In genomic region chr5:80210014-80210413, GRCh38 we compare ENCODE assay signal across 21 cellular contexts. TPM values are rescaled to one million over a fixed set of nuclear protein-coding genes. Genes with fewer than 3 reads are reported as not detected.
DNase-seq lines count a peak whose midpoint lies in the region; ATAC-seq and TF ChIP-seq lines count a peak whose summit lies in the region.
"Had no signal": no experiment of that assay in that cellular context is flagged by ENCODE, and none has a peak within 500 bp of the region (broad histone marks: within the 10 kb centered on the region; RNA-seq: fewer than 3 reads in every experiment).

No MANE protein-coding gene starts in this region.

- ATAC-seq in activated naive CD4-positive, alpha-beta T cell treated with anti-CD3 and anti-CD28 coated beads, Interleukin-2, amount 50 U/mL, for 72 hours: no peak
- ATAC-seq: stimulated activated naive B cell treated with anti-CD40 and anti-IgM and Interleukin-4, amounts not matched to agents 10 μg/mL and 1 μg/mL and 100 μg/mL, for 72 hours had no signal

- H3K4me1 Mint-ChIP-seq in activated naive CD4-positive, alpha-beta T cell treated with anti-CD3 and anti-CD28 coated beads for 36 hours (ENCODE audit: low read depth): peaks cover 97% of the 10 kb centered on the region
- H3K4me1 Mint-ChIP-seq in nephron progenitor cell: peaks cover 42% of the 10 kb centered on the region

- H3K36me3 Mint-ChIP-seq in activated naive CD4-positive, alpha-beta T cell treated with anti-CD3 and anti-CD28 coated beads for 36 hours (ENCODE audit: low read depth): peaks cover under 1% of the 10 kb centered on the region
- peaks cover 0 to 2% of the 10 kb centered on the region in 2 donors for H3K36me3 Mint-ChIP-seq in activated naive CD4-positive, alpha-beta T cell treated with anti-CD3 and anti-CD28 coated beads, Interleukin-2, amount 50 U/mL, for 72 hours
- H3K36me3 Mint-ChIP-seq in nephron progenitor cell (ENCODE audit: low read depth): peaks cover 43% of the 10 kb centered on the region

- CTCF ChIA-PET in activated naive CD4-positive, alpha-beta T cell treated with anti-CD3 and anti-CD28 coated beads for 36 hours (lab: Charles Lee): interaction anchor here (1.1 to 1.6 kb wide), 4 partner anchors 9 to 118 kb away, joined by 3 to 8 read pairs (median 4); no protein-coding TSS in a partner anchor
- CTCF ChIA-PET in RWPE1 (lab: Yijun Ruan, JAX): interaction anchor here (0.6 kb wide), 2 partner anchors 34 to 353 kb away, joined by 3 to 6 read pairs; no protein-coding TSS in a partner anchor

- H3K4me1 ChIP-seq in Peyer's patch: peaks cover 0 to 14% (median 0%) of the 10 kb centered on the region in 4 donors

- no peak for TF ChIP-seq CTCF in nephron progenitor cell (IDR thresholded peaks at IDR 0.05)
- TF ChIP-seq CTCF in RWPE1 (conservative IDR thresholded peaks at IDR 0.05; ENCODE audit: low read depth): no peak
- TF ChIP-seq CTCF in Peyer's patch (IDR thresholded peaks at IDR 0.05): no peak

- H3K27me3 ChIP-seq in Peyer's patch: no peaks in the 10 kb centered on the region
- H3K27me3 ChIP-seq: colonic mucosa, tibial nerve had no signal

- DNase-seq in activated naive CD4-positive, alpha-beta T cell treated with anti-CD3 and anti-CD28 coated beads for 36 hours: peak; percentile 52
- no peak for DNase-seq in activated naive CD4-positive, alpha-beta T cell treated with Interleukin-2 at 50 U/mL for 16 hours
- DNase-seq in Jurkat, Clone E6-1 (ENCODE audit: low read depth, low spot score): no peak
- DNase-seq in activated naive CD4-positive, alpha-beta T cell treated with anti-CD3 and anti-CD28 coated beads, Interleukin-2, amount 50 U/mL, for 72 hours (ENCODE audit: low spot score in 2 of 2): no peak
- no peak for DNase-seq in nephron progenitor cell
- no peak for DNase-seq in islet precursor cell
- DNase-seq in RWPE1 (ENCODE audit: low spot score): no peak
- no peak for DNase-seq in Peyer's patch
- DNase-seq: ACHN; C1 segment of cervical spinal cord; colonic mucosa; H7; NCI-H187; NCI-H226; NCI-H774; PC-9; stimulated activated CD4-positive, alpha-beta T cell treated with anti-CD3 and anti-CD28 coated beads, Interleukin-1b, Interleukin-23, amount 100 ng/mL, for 48 hours; stimulated activated naive B cell treated with anti-CD40 and anti-IgM and Interleukin-4, amounts not matched to agents 10 μg/mL and 1 μg/mL and 100 μg/mL, for 72 hours had no signal

- H3K4me3 Mint-ChIP-seq in activated naive CD4-positive, alpha-beta T cell treated with anti-CD3 and anti-CD28 coated beads for 36 hours: peak overlapping the region; percentile 53
- H3K4me3 Mint-ChIP-seq in nephron progenitor cell: no peak overlapping the region
- H3K4me3 Mint-ChIP-seq: stimulated activated naive B cell treated with anti-CD40 and anti-IgM and Interleukin-4, amounts not matched to agents 10 μg/mL and 1 μg/mL and 100 μg/mL, for 72 hours had no signal

- peak overlapping the region; percentile 42 for H3K4me3 ChIP-seq in Jurkat, Clone E6-1 (ENCODE audit: low read length)
- no peak overlapping the region for H3K4me3 ChIP-seq in Peyer's patch
- H3K4me3 ChIP-seq: colonic mucosa, PC-9, prostate gland, tibial nerve had no signal

- no peaks in the 10 kb centered on the region for H3K27me3 Mint-ChIP-seq in activated naive CD4-positive, alpha-beta T cell treated with anti-CD3 and anti-CD28 coated beads for 36 hours (ENCODE audit: low read depth)
- peaks cover 3% of the 10 kb centered on the region for H3K27me3 Mint-ChIP-seq in nephron progenitor cell (ENCODE audit: low read depth, poor library complexity)
- H3K27me3 Mint-ChIP-seq: stimulated activated naive B cell treated with anti-CD40 and anti-IgM and Interleukin-4, amounts not matched to agents 10 μg/mL and 1 μg/mL and 100 μg/mL, for 72 hours had no signal

- no peak for TF ChIP-seq POLR2A in Peyer's patch (IDR thresholded peaks at IDR 0.05)

- no peaks in the 10 kb centered on the region for H3K9me3 ChIP-seq in Peyer's patch
- H3K9me3 ChIP-seq: colonic mucosa, prostate gland, tibial nerve had no signal

- H3K27ac Mint-ChIP-seq in activated naive CD4-positive, alpha-beta T cell treated with anti-CD3 and anti-CD28 coated beads for 36 hours: peak overlapping the region; percentile 80
- H3K27ac Mint-ChIP-seq in activated naive CD4-positive, alpha-beta T cell treated with anti-CD3 and anti-CD28 coated beads, Interleukin-2, amount 50 U/mL, for 72 hours: peak overlapping the region; percentile 48 to 60
- H3K27ac Mint-ChIP-seq in nephron progenitor cell: peak overlapping the region; percentile 87
- H3K27ac Mint-ChIP-seq: stimulated activated naive B cell treated with anti-CD40 and anti-IgM and Interleukin-4, amounts not matched to agents 10 μg/mL and 1 μg/mL and 100 μg/mL, for 72 hours had no signal

- no peaks in the 10 kb centered on the region for H3K36me3 ChIP-seq in Peyer's patch
- H3K36me3 ChIP-seq: colonic mucosa, prostate gland, tibial nerve had no signal

- POLR2A ChIA-PET in RWPE1 (lab: Yijun Ruan, JAX; ENCODE audit: low non-redundant PET): no interaction called here

- intact Hi-C loops in activated naive CD4-positive, alpha-beta T cell treated with anti-CD3 and anti-CD28 coated beads for 36 hours (cut with micrococcal nuclease): loop anchor here (1.0 kb wide), 1 partner anchor 8 kb away; no protein-coding TSS in a partner anchor

- H3K27ac ChIP-seq in RWPE1 (no peak overlapping the region), Peyer's patch (no peak overlapping the region)
- H3K27ac ChIP-seq: colonic mucosa, KMS-11, PC-9, prostate gland had no signal

- no peaks in the 10 kb centered on the region for H3K9me3 Mint-ChIP-seq in activated naive CD4-positive, alpha-beta T cell treated with anti-CD3 and anti-CD28 coated beads for 36 hours
- no peaks in the 10 kb centered on the region for H3K9me3 Mint-ChIP-seq in activated naive CD4-positive, alpha-beta T cell treated with anti-CD3 and anti-CD28 coated beads, Interleukin-2, amount 50 U/mL, for 72 hours
- H3K9me3 Mint-ChIP-seq in nephron progenitor cell: peaks cover 5% of the 10 kb centered on the region

RNA-seq across cellular contexts. Expression of gene SERINC5, which starts 45.8 kb away (rescaled TPM):
- total RNA-seq in activated naive CD4-positive, alpha-beta T cell treated with anti-CD3 and anti-CD28 coated beads for 36 hours: 10 to 100 TPM; 34.8 to 36.4 TPM
- 50.4 TPM for polyA plus RNA-seq in Jurkat, Clone E6-1 (2012; ENCODE audit: insufficient read depth, insufficient read length)
- 10 to 100 TPM; 34.4 to 50.4 TPM for total RNA-seq in activated naive CD4-positive, alpha-beta T cell treated with anti-CD3 and anti-CD28 coated beads, Interleukin-2, amount 50 U/mL, for 72 hours
- 10 to 100 TPM; 22.3 to 40.9 (median 30.3) TPM for total RNA-seq in Peyer's patch
